8 cellular contexts compared by ENCODE assay signal in genomic region chr4:123564758-123565346, GRCh38.
DNase-seq lines count a peak whose midpoint lies in the region; ATAC-seq and TF ChIP-seq lines count a peak whose summit lies in the region.

No MANE protein-coding gene starts in this region.

- peak; percentile 81 for TF ChIP-seq CTCF in astrocyte of the spinal cord (IDR thresholded peaks at IDR 0.05; ENCODE audit: low read depth, low read length)

- peak; percentile 90 for ATAC-seq in Right ventricle myocardium superior (ENCODE audit: poor library complexity)
- peak; percentile 100 for ATAC-seq in HG02610 (IDR thresholded peaks at IDR 0.05; ENCODE audit: unreplicated experiment)

- in situ Hi-C loops in astrocyte of the spinal cord (cut with HindIII; ENCODE audit: low sequenced_read_pairs) = no loop called here

- H3K4me3 ChIP-seq in astrocyte of the spinal cord (ENCODE audit: low read depth, low read length) = no peak overlapping the region

- DNase-seq in Right ventricle myocardium superior (no peak), cardiac septum (ENCODE audit: low spot score) (no peak), NAMALWA (ENCODE audit: low spot score) (peak; percentile 92), SKM-1 (lab: John Stamatoyannopoulos, UW; ENCODE audit: unreplicated experiment) (peak; percentile 79), astrocyte of the spinal cord (ENCODE audit: low read depth, low spot score) (peak; percentile 58), islet precursor cell (peak; percentile 85)
- peak; percentile 12 for DNase-seq in stimulated activated CD8-positive, alpha-beta memory T cell treated with anti-CD3 and anti-CD28 coated beads, Interleukin-12 subunit alpha, Interleukin-12 subunit beta, amount 100 ng/mL, for 24 hours (ENCODE audit: extremely low read depth)

- intact Hi-C loops in Right ventricle myocardium superior (cut with DNase I) (loop anchor here (10.0 kb wide), 1 partner anchor 460 kb away; no protein-coding TSS in a partner anchor), cardiac septum (cut with DNase I) (loop anchor here (5.0 to 10.0 kb wide), 3 partner anchors 90 to 547 kb away; no protein-coding TSS in a partner anchor)

Comparison
In these comparisons a context has a peak if more than half of its experiments do, and no peak if none do; other contexts are left out.
1. DNase-seq: peak in NAMALWA (single experiment), SKM-1 (single experiment), astrocyte of the spinal cord (single experiment), islet precursor cell (single experiment) and stimulated activated CD8-positive, alpha-beta memory T cell treated with anti-CD3 and anti-CD28 coated beads, Interleukin-12 subunit alpha, Interleukin-12 subunit beta, amount 100 ng/mL, for 24 hours (single experiment); none in Right ventricle myocardium superior (single experiment) and cardiac septum (single experiment).